ENCODE assay signal across 1 cellular context in genomic region chr6:43715056-43715788, GRCh38.
TF ChIP-seq lines count a peak whose summit lies in the region.

No MANE protein-coding gene starts in this region.

TF ChIP-seq in GM23338, 12 proteins besides CTCF, POLR2A, EP300 and RAD21 (continued from another document):
- no peak for TF ChIP-seq ETS1 (IDR thresholded peaks at IDR 0.05)
- no peak for TF ChIP-seq EZH2phosphoT487 (IDR thresholded peaks at IDR 0.05; ENCODE audit: unreplicated experiment)
- TF ChIP-seq STAT1 (IDR thresholded peaks at IDR 0.05; ENCODE audit: unreplicated experiment): no peak
- TF ChIP-seq CREB1 (CRISPR knock-in tag; IDR thresholded peaks at IDR 0.05; ENCODE audit: low read depth): no peak
- TF ChIP-seq NANOG (IDR thresholded peaks at IDR 0.05; ENCODE audit: borderline replicate concordance): no peak
- TF ChIP-seq JUNB (IDR thresholded peaks at IDR 0.05; ENCODE audit: unreplicated experiment): no peak
- TF ChIP-seq ZNF331 (CRISPR knock-in tag; IDR thresholded peaks at IDR 0.05; ENCODE audit: low read depth): no peak
